13 cellular contexts compared by ENCODE assay signal in genomic region chr10:22333167-22333566, GRCh38. TPM values are rescaled to one million over a fixed set of nuclear protein-coding genes. Genes with fewer than 3 reads are reported as not detected.
DNase-seq lines count a peak whose midpoint lies in the region; ATAC-seq and TF ChIP-seq lines count a peak whose summit lies in the region.
"Had no signal": no experiment of that assay in that cellular context is flagged by ENCODE, and none has a peak within 500 bp of the region (broad histone marks: within the 10 kb centered on the region; RNA-seq: fewer than 3 reads in every experiment).

No MANE protein-coding gene starts in this region.

- H3K9me3 ChIP-seq in transverse colon = no peaks in the 10 kb centered on the region

- peaks cover 0 to 18% (median 5%) of the 10 kb centered on the region in 4 donors for H3K36me3 ChIP-seq in transverse colon

- peaks cover 25% of the 10 kb centered on the region for H3K36me3 Mint-ChIP-seq in activated naive CD4-positive, alpha-beta T cell treated with anti-CD3 and anti-CD28 coated beads, Interleukin-2, amount 10 ng/mL, durations not matched to agents 7 days and 5 days
- H3K36me3 Mint-ChIP-seq in T-cell = peaks cover 9% of the 10 kb centered on the region

- intact Hi-C loops in transverse colon (cut with DNase I; ENCODE audit: low total_unique reads) = no loop called here

- POLR2A ChIA-PET in T-cell (lab: Charles Lee) = no interaction called here

- in situ Hi-C loops in transverse colon (cut with MboI; ENCODE audit: low pct_ligation_motif_present in 1 of 4, low pct_unique_long_range_greater_than_20kb in 1 of 4, low sequenced_read_pairs in 3 of 4) = no loop called here

- no peak overlapping the region for H3K27ac ChIP-seq in transverse colon
- H3K27ac ChIP-seq: gastroesophageal sphincter had no signal

- DNase-seq in activated naive CD4-positive, alpha-beta T cell treated with anti-CD3 and anti-CD28 coated beads, Interleukin-2, amount 10 ng/mL, durations not matched to agents 7 days and 5 days = peak; percentile 46
- no peak for DNase-seq in activated naive CD4-positive, alpha-beta T cell (lab: John Stamatoyannopoulos, UW)
- DNase-seq in T-cell (peak in 2 of 34 experiments; percentile 25), germinal center (ENCODE audit: low spot score) (peak; percentile 28), transverse colon (no peak), epidermal melanocyte (ENCODE audit: insufficient read length, low spot score) (no peak), putamen (ENCODE audit: low spot score) (no peak)
- DNase-seq: aorta; effector CD4-positive, alpha-beta T cell; NCI-H2081 treated with DMSO at 0.1 percent for 48 hours had no signal

- ATAC-seq in T-cell (replicated peaks in 1 of 4) (peak; percentile 28 to 48 (median 38)), GM21526 (IDR thresholded peaks at IDR 0.05; ENCODE audit: low FRiP score, unreplicated experiment) (no peak)
- ATAC-seq: gastroesophageal sphincter had no signal

- WGBS in transverse colon (ENCODE audit: low coverage in 1 of 2), 2 donors = 49 to 56% methylated on average over 11 to 12 of the region's 12 CpGs

- no peak for TF ChIP-seq CTCF in transverse colon (IDR thresholded peaks at IDR 0.05)

- no peak for TF ChIP-seq EP300 in transverse colon (IDR thresholded peaks at IDR 0.05; ENCODE audit: low read depth)

- H3K27me3 Mint-ChIP-seq in activated naive CD4-positive, alpha-beta T cell treated with anti-CD3 and anti-CD28 coated beads, Interleukin-2, amount 10 ng/mL, durations not matched to agents 7 days and 5 days = peaks cover 53% of the 10 kb centered on the region
- peaks cover 8 to 33% of the 10 kb centered on the region in 2 donors for H3K27me3 Mint-ChIP-seq in T-cell

- peaks cover 3% of the 10 kb centered on the region for H3K9me3 Mint-ChIP-seq in activated naive CD4-positive, alpha-beta T cell treated with anti-CD3 and anti-CD28 coated beads, Interleukin-2, amount 10 ng/mL, durations not matched to agents 7 days and 5 days
- peaks cover 0 to 8% (median 0%) of the 10 kb centered on the region in 3 donors for H3K9me3 Mint-ChIP-seq in T-cell

- peaks cover 44% of the 10 kb centered on the region for H3K4me1 Mint-ChIP-seq in activated naive CD4-positive, alpha-beta T cell treated with anti-CD3 and anti-CD28 coated beads, Interleukin-2, amount 10 ng/mL, durations not matched to agents 7 days and 5 days
- peaks cover 18 to 37% (median 35%) of the 10 kb centered on the region in 3 donors for H3K4me1 Mint-ChIP-seq in T-cell

- peak overlapping the region in 1 of 4 donors; percentile 5 for H3K4me3 ChIP-seq in transverse colon
- H3K4me3 ChIP-seq: gastroesophageal sphincter had no signal

- H3K27me3 ChIP-seq in transverse colon = peaks cover 52% of the 10 kb centered on the region

- peak overlapping the region; percentile 91 for H3K27ac Mint-ChIP-seq in activated naive CD4-positive, alpha-beta T cell treated with anti-CD3 and anti-CD28 coated beads, Interleukin-2, amount 10 ng/mL, durations not matched to agents 7 days and 5 days
- peak overlapping the region; percentile 95 to 96 for H3K27ac Mint-ChIP-seq in T-cell

- CTCF ChIA-PET in activated naive CD4-positive, alpha-beta T cell treated with anti-CD3 and anti-CD28 coated beads, Interleukin-2, amount 10 ng/mL, durations not matched to agents 7 days and 5 days (lab: Charles Lee) = no interaction called here
- CTCF ChIA-PET in T-cell (lab: Charles Lee) = no interaction called here

- H3K4me3 Mint-ChIP-seq in activated naive CD4-positive, alpha-beta T cell treated with anti-CD3 and anti-CD28 coated beads, Interleukin-2, amount 10 ng/mL, durations not matched to agents 7 days and 5 days = peak overlapping the region; percentile 65
- H3K4me3 Mint-ChIP-seq in T-cell = peak overlapping the region; percentile 73 to 81 (median 81)

- peak; percentile 23 for TF ChIP-seq POLR2A in transverse colon (IDR thresholded peaks at IDR 0.05)

- peaks cover 21 to 33% (median 28%) of the 10 kb centered on the region in 4 donors for H3K4me1 ChIP-seq in transverse colon

RNA-seq across cellular contexts. Expression of gene SPAG6, which starts 12.1 kb away (rescaled TPM):
- total RNA-seq in T-cell (under 1 TPM in 2 of 5 donors, not detected in 3; 0.23 to 0.33 TPM), transverse colon (not detected)
- total RNA-seq: gastroesophageal sphincter, LHCN-M2 had no signal

RNA-seq across cellular contexts. Expression of gene BMI1, which starts 12.3 kb away (rescaled TPM):
- total RNA-seq in T-cell = 10 to 100 TPM; 48.9 to 69.2 (median 63.6) TPM
- total RNA-seq in transverse colon = 10 to 100 TPM; 29.2 to 63.0 (median 42.5) TPM

RNA-seq across cellular contexts. Expression of gene COMMD3, which starts 17.0 kb away (rescaled TPM):
- total RNA-seq in T-cell (10 to 100 TPM; 25.2 to 57.2 (median 49.7) TPM), transverse colon (10 to 100 TPM in 2 of 4 donors, 1 to 10 TPM in 2; 3.0 to 35.1 (median 18.3) TPM)

Comparison
In these comparisons a context has a peak if more than half of its experiments do, and no peak if none do; other contexts are left out.
1. DNase-seq: peak in activated naive CD4-positive, alpha-beta T cell treated with anti-CD3 and anti-CD28 coated beads, Interleukin-2, amount 10 ng/mL, durations not matched to agents 7 days and 5 days (single experiment) and germinal center (single experiment); none in activated naive CD4-positive, alpha-beta T cell (0 of 4), transverse colon (single experiment), epidermal melanocyte (single experiment) and putamen (single experiment).